10 cellular contexts compared by ENCODE assay signal in the genomic region with DNA sequence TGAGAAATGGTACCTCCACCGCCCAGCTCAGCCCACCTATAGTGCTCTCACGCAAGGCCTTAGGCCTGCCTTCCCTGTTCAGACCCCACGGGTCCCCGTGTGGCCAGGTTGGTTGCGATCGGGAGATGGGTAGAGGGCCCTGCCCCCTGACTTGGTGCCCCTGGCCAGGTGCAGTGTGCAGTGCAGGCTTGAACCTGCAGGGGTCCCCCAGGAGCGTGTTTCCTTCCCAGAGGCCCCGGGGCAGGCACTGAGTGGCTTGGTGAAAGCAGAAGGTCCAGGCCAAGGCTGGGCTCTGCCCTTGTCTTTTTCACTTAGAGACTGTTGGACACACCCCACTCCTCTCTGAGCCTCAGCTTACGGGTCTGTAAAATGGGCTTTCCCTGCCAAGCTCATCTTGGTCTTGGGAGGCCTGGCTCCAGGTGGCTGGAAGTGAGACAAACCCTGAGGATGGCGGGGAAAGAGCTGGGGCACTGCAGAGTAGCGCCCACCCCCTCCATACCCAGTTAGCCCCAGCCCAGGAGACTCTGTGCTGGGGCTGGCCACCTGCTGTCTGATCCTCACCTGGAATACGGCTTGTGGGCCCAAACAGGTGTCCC.
DNase-seq lines count a peak whose midpoint lies in the region; ATAC-seq, FAIRE-seq and TF ChIP-seq lines count a peak whose summit lies in the region.
"Had no signal": no experiment of that assay in that cellular context is flagged by ENCODE, and none has a peak within 500 bp of the region (broad histone marks: within the 10 kb centered on the region; RNA-seq: fewer than 3 reads in every experiment).

No MANE protein-coding gene starts in this region.

- H2AFZ ChIP-seq in MM.1S (ENCODE audit: low read length), result no peak overlapping the region

- H3K36me3 Mint-ChIP-seq in activated naive CD4-positive, alpha-beta T cell treated with anti-CD3 and anti-CD28 coated beads, Interleukin-2, amount 50 U/mL, for 24 hours, result no peaks in the 10 kb centered on the region
- H3K36me3 Mint-ChIP-seq in nephron (ENCODE audit: low read depth), result no peaks in the 10 kb centered on the region

- peaks cover 11% of the 10 kb centered on the region for H3K4me1 ChIP-seq in MM.1S (ENCODE audit: low read length)

- no peaks in the 10 kb centered on the region for H3K27me3 Mint-ChIP-seq in activated naive CD4-positive, alpha-beta T cell treated with anti-CD3 and anti-CD28 coated beads, Interleukin-2, amount 50 U/mL, for 24 hours
- H3K27me3 Mint-ChIP-seq in nephron (ENCODE audit: low read depth), result peaks cover 20% of the 10 kb centered on the region

- peak; percentile 46 for TF ChIP-seq CTCF in GM12865 (IDR thresholded peaks at IDR 0.05; ENCODE audit: insufficient read depth, low read depth, low read length, missing control alignments)
- peak; percentile 24 for TF ChIP-seq CTCF in MM.1S (IDR thresholded peaks at IDR 0.05; ENCODE audit: low read length)
- peak in 2 of 3 experiments; percentile 8 to 36 for TF ChIP-seq CTCF in nephron (IDR thresholded peaks at IDR 0.05; ENCODE audit: unreplicated experiment in 3 of 3)

- H3K27ac ChIP-seq in MM.1S (ENCODE audit: low read length), result no peak overlapping the region

- H3K4me3 ChIP-seq in GM12865 (ENCODE audit: low read depth, low read length) (no peak overlapping the region), MM.1S (ENCODE audit: low read length) (no peak overlapping the region)

- H4K20me1 ChIP-seq in MM.1S (ENCODE audit: insufficient read depth, low read length), result no peaks in the 10 kb centered on the region

- no peak overlapping the region for H3K4me2 ChIP-seq in MM.1S (ENCODE audit: low read depth, low read length)

- no peaks in the 10 kb centered on the region for H3K9me3 Mint-ChIP-seq in activated naive CD4-positive, alpha-beta T cell treated with anti-CD3 and anti-CD28 coated beads, Interleukin-2, amount 50 U/mL, for 24 hours
- no peaks in the 10 kb centered on the region for H3K9me3 Mint-ChIP-seq in nephron

- peak overlapping the region; percentile 12 for H3K27ac Mint-ChIP-seq in activated naive CD4-positive, alpha-beta T cell treated with anti-CD3 and anti-CD28 coated beads, Interleukin-2, amount 50 U/mL, for 24 hours
- no peak overlapping the region for H3K27ac Mint-ChIP-seq in nephron

- H3K9ac ChIP-seq in MM.1S (ENCODE audit: low read length), result no peak overlapping the region

- ATAC-seq in HG03159 (IDR thresholded peaks at IDR 0.05; ENCODE audit: unreplicated experiment), result no peak
- no peak for ATAC-seq in GM18520 (IDR thresholded peaks at IDR 0.05; ENCODE audit: unreplicated experiment)
- ATAC-seq: left ventricle myocardium superior had no signal

- DNase-seq in GM12865 (ENCODE audit: low read depth), result peak; percentile 21
- no peak for DNase-seq in MM.1S
- no peak for DNase-seq in foreskin melanocyte
- no peak for DNase-seq in GM19239 (ENCODE audit: insufficient read length, low spot score)
- DNase-seq: NCI-H2171 had no signal

- no peaks in the 10 kb centered on the region for H3K9me2 ChIP-seq in MM.1S (replicated peaks; ENCODE audit: insufficient read depth, low read length)

- no peaks in the 10 kb centered on the region for H3K79me2 ChIP-seq in MM.1S (ENCODE audit: low read length)

- H3K4me3 Mint-ChIP-seq in activated naive CD4-positive, alpha-beta T cell treated with anti-CD3 and anti-CD28 coated beads, Interleukin-2, amount 50 U/mL, for 24 hours, result no peak overlapping the region
- H3K4me3 Mint-ChIP-seq in nephron, result no peak overlapping the region

- H3K27me3 ChIP-seq in MM.1S (replicated peaks; ENCODE audit: insufficient read depth, low read length), result peaks cover 27% of the 10 kb centered on the region

- no peaks in the 10 kb centered on the region; the same call in 1 of the 2 replicates for H3F3A ChIP-seq in MM.1S (ENCODE audit: insufficient read depth, low read length)

- H3K9me3 ChIP-seq in MM.1S (replicated peaks; ENCODE audit: insufficient read depth, low read length), result no peaks in the 10 kb centered on the region

- no peaks in the 10 kb centered on the region for H3K36me3 ChIP-seq in MM.1S (replicated peaks; ENCODE audit: insufficient read depth, low read length)

- peaks cover 16% of the 10 kb centered on the region for H3K4me1 Mint-ChIP-seq in activated naive CD4-positive, alpha-beta T cell treated with anti-CD3 and anti-CD28 coated beads, Interleukin-2, amount 50 U/mL, for 24 hours
- H3K4me1 Mint-ChIP-seq in nephron, result peaks cover 14% of the 10 kb centered on the region

- no peak for FAIRE-seq in GM19239 (lab: Jason Lieb, UNC)
